In the genomic region with DNA sequence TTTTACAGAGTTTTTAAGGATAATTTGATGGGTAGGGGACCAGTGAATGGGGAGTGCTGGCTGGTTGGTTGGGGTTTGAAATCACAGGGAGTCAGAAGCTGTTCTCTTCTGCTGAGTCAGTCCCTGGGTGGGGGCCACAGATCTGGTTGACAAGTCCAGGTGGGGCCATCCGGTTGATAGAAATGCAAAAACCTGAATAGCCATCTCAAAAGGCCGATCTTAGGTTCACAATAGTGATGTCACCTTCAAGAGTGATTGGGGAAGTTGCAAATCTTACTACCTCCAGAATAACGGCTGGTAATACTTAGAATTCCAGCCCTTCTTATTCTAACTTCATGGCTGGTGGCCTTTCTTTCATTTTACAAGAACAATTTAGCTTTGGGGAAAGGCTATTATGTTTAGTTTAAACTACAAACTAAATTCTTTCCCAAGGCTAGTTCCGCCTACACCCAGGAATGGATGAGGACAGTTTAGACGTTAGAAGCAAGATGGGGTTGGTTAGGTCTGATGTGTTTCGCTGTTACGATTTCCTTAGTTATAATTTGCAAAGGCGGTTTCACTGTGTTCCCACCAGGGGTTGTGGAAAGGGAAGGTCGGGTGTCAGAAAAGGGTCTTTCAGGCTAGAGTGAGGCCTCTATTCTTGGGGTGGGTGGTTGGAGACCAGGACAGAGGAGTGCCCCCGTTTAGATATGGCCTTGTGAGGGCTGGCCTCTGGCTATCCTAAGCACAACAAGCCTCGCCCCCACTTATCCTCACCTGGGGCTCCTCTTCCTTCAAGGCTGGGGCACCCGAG, we compare ENCODE assay signal across 19 cellular contexts. TPM values are rescaled to one million over a fixed set of nuclear protein-coding genes. Genes with fewer than 3 reads are reported as not detected.
DNase-seq lines count a peak whose midpoint lies in the region; TF ChIP-seq lines count a peak whose summit lies in the region.
"Had no signal": no experiment of that assay in that cellular context is flagged by ENCODE, and none has a peak within 500 bp of the region (broad histone marks: within the 10 kb centered on the region; RNA-seq: fewer than 3 reads in every experiment).

No MANE protein-coding gene starts in this region.

- H4K8ac ChIP-seq in H9 (replicated peaks; ENCODE audit: insufficient read length, low read depth, low read length), result no peak overlapping the region

- H4K91ac ChIP-seq in H9 (ENCODE audit: insufficient read length, low read depth, low read length), result peak overlapping the region; percentile 22

- H3K14ac ChIP-seq in H9 (ENCODE audit: insufficient read depth, low read length), result peak overlapping the region; percentile 62; the same call in 1 of the 2 replicates

- peak; percentile 97 for DNase-seq in H9
- DNase-seq in OCI-M1 (lab: John Stamatoyannopoulos, UW), result peak; percentile 59
- peak; percentile 100 for DNase-seq in iPS DF 19.7 (ENCODE audit: low read depth, low spot score)
- DNase-seq in iPS-NIHi7 (ENCODE audit: extremely low spot score), result peak; percentile 69
- no peak for DNase-seq in NCI-H82 treated with DMSO at 0.1 percent for 48 hours (lab: John Stamatoyannopoulos, UW; ENCODE audit: unreplicated experiment)
- DNase-seq in stimulated activated CD4-positive, alpha-beta T cell treated with anti-CD3 and anti-CD28 coated beads, Interleukin-4, amount 100 ng/mL, for 4 hours, result no peak
- DNase-seq in activated T-helper 1 cell treated with anti-CD3 and anti-CD28 coated beads, Interleukin-12 subunit alpha, Interleukin-12 subunit beta, Interleukin-2, Interleukin-4 antibody, amounts not matched to agents 30 ng/mL and 10 ng/mL and 1 ng/mL, durations not matched to agents 14 hours and 24 hours and 36 hours (ENCODE audit: low spot score), result no peak
- no peak for DNase-seq in dermis blood vessel endothelial cell
- DNase-seq: BE2C, DMS79, KBM-7, MM.1S, NCI-H1092 treated with DMSO at 0.1 percent for 48 hours, NCI-H1436 treated with DMSO at 0.1 percent for 48 hours, NCI-H1930, NCI-H226, NCI-H510A treated with DMSO at 0.1 percent for 48 hours, NCI-H774 had no signal

- H3K9me3 Mint-ChIP-seq in H9, result no peaks in the 10 kb centered on the region
- H3K9me3 Mint-ChIP-seq in activated T-helper 1 cell treated with anti-CD3 and anti-CD28 coated beads, Interleukin-12 subunit alpha, Interleukin-12 subunit beta, Interleukin-2, Interleukin-4 antibody, amounts not matched to agents 30 ng/mL and 10 ng/mL and 1 ng/mL, durations not matched to agents 14 hours and 24 hours and 36 hours, result no peaks in the 10 kb centered on the region

- peaks cover 0 to 4% (median 0%) of the 10 kb centered on the region in 3 experiments; a peak in 2 of 7 replicates for H3K36me3 Mint-ChIP-seq in H9 (ENCODE audit: insufficient read depth in 1 of 3, low read depth in 3 of 3)
- no peaks in the 10 kb centered on the region for H3K36me3 Mint-ChIP-seq in activated T-helper 1 cell treated with anti-CD3 and anti-CD28 coated beads, Interleukin-12 subunit alpha, Interleukin-12 subunit beta, Interleukin-2, Interleukin-4 antibody, amounts not matched to agents 30 ng/mL and 10 ng/mL and 1 ng/mL, durations not matched to agents 14 hours and 24 hours and 36 hours (ENCODE audit: low read depth)

- no peak overlapping the region for H2BK15ac ChIP-seq in H9 (ENCODE audit: low read depth, low read length)

- peaks cover under 1% of the 10 kb centered on the region; the same call in 1 of the 2 replicates for H3K79me2 ChIP-seq in H9 (ENCODE audit: insufficient read depth, low read length)

- peak overlapping the region; percentile 10 for H3K4me2 ChIP-seq in H9 (ENCODE audit: insufficient read depth, insufficient read length, low read length)
- H3K4me2 ChIP-seq: A549 had no signal

- no peak overlapping the region for H2BK20ac ChIP-seq in H9 (ENCODE audit: low read depth, low read length, poor library complexity, severe bottlenecking)

- no peak overlapping the region for H3K23ac ChIP-seq in H9 (ENCODE audit: insufficient read length, low read depth, low read length)

- H3K9ac ChIP-seq in H9 (ENCODE audit: extremely low read depth, insufficient read length, low read length), result peak overlapping the region; percentile 36

- no peak overlapping the region for H2AFZ ChIP-seq in H9 (ENCODE audit: low read length)

- no peak for TF ChIP-seq CTCF in H9 (conservative IDR thresholded peaks at IDR 0.05)

- peak overlapping the region; percentile 90 for H3K18ac ChIP-seq in H9 (ENCODE audit: insufficient read length, low read depth, low read length)

- peak overlapping the region; percentile 98 for H3K27ac ChIP-seq in H9 (ENCODE audit: insufficient read length, low read depth, low read length)
- H3K27ac ChIP-seq: A549 had no signal

- peak overlapping the region; percentile 19 for H4K5ac ChIP-seq in H9 (ENCODE audit: insufficient read length, low read depth, low read length)

- H2AK5ac ChIP-seq in H9 (ENCODE audit: insufficient read length, low read length), result peak overlapping the region; percentile 17

- H2BK120ac ChIP-seq in H9 (ENCODE audit: low read depth, low read length, poor library complexity, severe bottlenecking), result peak overlapping the region; percentile 61

- no peaks in the 10 kb centered on the region for H3K27me3 Mint-ChIP-seq in H9 (ENCODE audit: low read depth)
- peaks cover 38% of the 10 kb centered on the region for H3K27me3 Mint-ChIP-seq in activated T-helper 1 cell treated with anti-CD3 and anti-CD28 coated beads, Interleukin-12 subunit alpha, Interleukin-12 subunit beta, Interleukin-2, Interleukin-4 antibody, amounts not matched to agents 30 ng/mL and 10 ng/mL and 1 ng/mL, durations not matched to agents 14 hours and 24 hours and 36 hours (ENCODE audit: insufficient read depth)

- H3K27ac Mint-ChIP-seq in H9, result peak overlapping the region; percentile 99
- no peak overlapping the region for H3K27ac Mint-ChIP-seq in activated T-helper 1 cell treated with anti-CD3 and anti-CD28 coated beads, Interleukin-12 subunit alpha, Interleukin-12 subunit beta, Interleukin-2, Interleukin-4 antibody, amounts not matched to agents 30 ng/mL and 10 ng/mL and 1 ng/mL, durations not matched to agents 14 hours and 24 hours and 36 hours

- no CpG with 5 or more reads among the region's 12 CpGs for WGBS in H9 (ENCODE audit: extremely low coverage, insufficient read length, low lambda C conversion rate)

- peak overlapping the region; percentile 3 for H3K56ac ChIP-seq in H9 (ENCODE audit: insufficient read length, low read depth, low read length)

- no peak overlapping the region for H3T11ph ChIP-seq in H9 (ENCODE audit: low read length)

- no peaks in the 10 kb centered on the region for H3K27me3 ChIP-seq in H9 (ENCODE audit: insufficient read depth, low read length)

- H3K79me1 ChIP-seq in H9 (ENCODE audit: insufficient read depth, low read depth, low read length, poor library complexity, severe bottlenecking), result no peaks in the 10 kb centered on the region

- H3K23me2 ChIP-seq in H9 (ENCODE audit: insufficient read length, low read depth, low read length, poor library complexity, severe bottlenecking), result no peaks in the 10 kb centered on the region

- no peaks in the 10 kb centered on the region for H3K9me3 ChIP-seq in H9 (ENCODE audit: control insufficient read depth, low read depth, low read length)
- H3K9me3 ChIP-seq: A549, BE2C had no signal

- peaks cover 48 to 54% of the 10 kb centered on the region in 2 experiments for H3K4me1 Mint-ChIP-seq in H9
- H3K4me1 Mint-ChIP-seq in activated T-helper 1 cell treated with anti-CD3 and anti-CD28 coated beads, Interleukin-12 subunit alpha, Interleukin-12 subunit beta, Interleukin-2, Interleukin-4 antibody, amounts not matched to agents 30 ng/mL and 10 ng/mL and 1 ng/mL, durations not matched to agents 14 hours and 24 hours and 36 hours (ENCODE audit: low read depth), result peaks cover 6% of the 10 kb centered on the region

- no peak overlapping the region; the same call in 1 of the 2 replicates for H3K4ac ChIP-seq in H9 (ENCODE audit: low read depth, low read length)

- H4K20me1 ChIP-seq in H9 (ENCODE audit: control insufficient read depth, insufficient read depth, insufficient read length), result no peaks in the 10 kb centered on the region

- intact Hi-C loops in activated T-helper 1 cell treated with anti-CD3 and anti-CD28 coated beads, Interleukin-12 subunit alpha, Interleukin-12 subunit beta, Interleukin-2, Interleukin-4 antibody, amounts not matched to agents 30 ng/mL and 10 ng/mL and 1 ng/mL, durations not matched to agents 14 hours and 24 hours and 36 hours (cut with micrococcal nuclease), result no loop called here

- peak overlapping the region; percentile 31 to 33 for H3K4me3 Mint-ChIP-seq in H9
- no peak overlapping the region for H3K4me3 Mint-ChIP-seq in activated T-helper 1 cell treated with anti-CD3 and anti-CD28 coated beads, Interleukin-12 subunit alpha, Interleukin-12 subunit beta, Interleukin-2, Interleukin-4 antibody, amounts not matched to agents 30 ng/mL and 10 ng/mL and 1 ng/mL, durations not matched to agents 14 hours and 24 hours and 36 hours

- peak overlapping the region; percentile 16 for H2BK12ac ChIP-seq in H9 (ENCODE audit: insufficient read length, low read depth, low read length)

- peaks cover 15% of the 10 kb centered on the region; the same call in 1 of the 2 replicates for H3K4me1 ChIP-seq in H9 (ENCODE audit: insufficient read depth, low read length)
- H3K4me1 ChIP-seq: A549, BE2C had no signal

- H2BK5ac ChIP-seq in H9 (ENCODE audit: insufficient read length, low read length), result peak overlapping the region; percentile 56

RNA-seq across cellular contexts. Expression of a gene that starts 27.4 kb away (rescaled TPM):
- total RNA-seq in H9 (2021) (19.8 and 21.3 TPM in 2 replicates), dermis blood vessel endothelial cell (13.0 and 15.8 TPM in 2 replicates)
- total RNA-seq in activated T-helper 1 cell treated with anti-CD3 and anti-CD28 coated beads, Interleukin-12 subunit alpha, Interleukin-12 subunit beta, Interleukin-2, Interleukin-4 antibody, amounts not matched to agents 30 ng/mL and 10 ng/mL and 1 ng/mL, durations not matched to agents 14 hours and 24 hours and 36 hours, result 4.4 and 5.5 TPM in 2 replicates

RNA-seq across cellular contexts. Expression of a gene that starts 49.4 kb away (rescaled TPM):
- 121 and 124 TPM in 2 replicates for total RNA-seq in H9 (2021)
- total RNA-seq in activated T-helper 1 cell treated with anti-CD3 and anti-CD28 coated beads, Interleukin-12 subunit alpha, Interleukin-12 subunit beta, Interleukin-2, Interleukin-4 antibody, amounts not matched to agents 30 ng/mL and 10 ng/mL and 1 ng/mL, durations not matched to agents 14 hours and 24 hours and 36 hours, result 138 and 143 TPM in 2 replicates
- total RNA-seq in dermis blood vessel endothelial cell, result 189 and 330 TPM in 2 replicates

RNA-seq across cellular contexts. Expression of a gene that starts 56.6 kb away (rescaled TPM):
- total RNA-seq in H9 (2021), result 9.7 and 11.4 TPM in 2 replicates
- 19.0 and 19.5 TPM in 2 replicates for total RNA-seq in activated T-helper 1 cell treated with anti-CD3 and anti-CD28 coated beads, Interleukin-12 subunit alpha, Interleukin-12 subunit beta, Interleukin-2, Interleukin-4 antibody, amounts not matched to agents 30 ng/mL and 10 ng/mL and 1 ng/mL, durations not matched to agents 14 hours and 24 hours and 36 hours
- 2.3 and 6.5 TPM in 2 replicates for total RNA-seq in dermis blood vessel endothelial cell

Comparison
In these comparisons a context has a peak if more than half of its experiments do, and no peak if none do; other contexts are left out.
1. DNase-seq: peak in H9 (single experiment), OCI-M1 (single experiment), iPS DF 19.7 (single experiment) and iPS-NIHi7 (single experiment); none in NCI-H82 treated with DMSO at 0.1 percent for 48 hours (single experiment), stimulated activated CD4-positive, alpha-beta T cell treated with anti-CD3 and anti-CD28 coated beads, Interleukin-4, amount 100 ng/mL, for 4 hours (0 of 2), activated T-helper 1 cell treated with anti-CD3 and anti-CD28 coated beads, Interleukin-12 subunit alpha, Interleukin-12 subunit beta, Interleukin-2, Interleukin-4 antibody, amounts not matched to agents 30 ng/mL and 10 ng/mL and 1 ng/mL, durations not matched to agents 14 hours and 24 hours and 36 hours (single experiment) and dermis blood vessel endothelial cell (single experiment).